ENCODE assay signal across 26 cellular contexts in the genomic region with DNA sequence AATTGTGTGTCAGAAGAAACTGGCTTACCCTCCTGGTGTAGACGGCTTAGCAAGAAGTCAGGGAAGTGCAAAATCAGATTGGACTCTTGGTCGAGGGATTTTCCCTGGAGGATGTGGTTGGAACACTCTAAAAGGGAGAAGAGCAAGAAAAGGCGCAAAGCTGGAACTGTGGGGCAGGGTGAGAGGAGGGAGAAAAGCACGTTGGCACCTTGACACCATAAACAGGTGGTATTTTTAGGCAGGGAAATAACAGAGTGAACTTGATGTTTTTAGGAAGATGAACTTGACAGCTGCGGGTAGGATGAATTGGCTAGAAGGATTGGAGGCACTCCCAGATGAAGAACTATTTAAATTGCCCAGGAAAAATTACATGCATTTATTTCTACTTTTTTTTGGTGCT.
DNase-seq lines count a peak whose midpoint lies in the region; ATAC-seq and TF ChIP-seq lines count a peak whose summit lies in the region.
"Had no signal": no experiment of that assay in that cellular context is flagged by ENCODE, and none has a peak within 500 bp of the region (broad histone marks: within the 10 kb centered on the region; RNA-seq: fewer than 3 reads in every experiment).

No MANE protein-coding gene starts in this region.

- H3K9me3 Mint-ChIP-seq in progenitor cell of endocrine pancreas (ENCODE audit: low read depth), result no peaks in the 10 kb centered on the region
- H3K9me3 Mint-ChIP-seq: HFFc6 had no signal

- TF ChIP-seq CTCF in progenitor cell of endocrine pancreas (IDR thresholded peaks at IDR 0.05; ENCODE audit: unreplicated experiment), result no peak

- no peak for ATAC-seq in GM19463 (IDR thresholded peaks at IDR 0.05; ENCODE audit: unreplicated experiment)
- ATAC-seq in HG03354 (IDR thresholded peaks at IDR 0.05; ENCODE audit: poor library complexity, severe bottlenecking, unreplicated experiment), result no peak

- H3K36me3 ChIP-seq in SJCRH30, result no peaks in the 10 kb centered on the region

- peaks cover 2% of the 10 kb centered on the region for H3K4me1 Mint-ChIP-seq in progenitor cell of endocrine pancreas (ENCODE audit: low read depth)

- no peak overlapping the region for H3K4me3 ChIP-seq in SJCRH30
- H3K4me3 ChIP-seq: GM23248, HAP-1, MG63 had no signal

- H3K4me1 ChIP-seq in SJCRH30, result no peaks in the 10 kb centered on the region
- H3K4me1 ChIP-seq: HAP-1 had no signal

- in situ Hi-C loops in G401 (cut with HindIII; ENCODE audit: low sequenced_read_pairs), result no loop called here

- H3K36me3 Mint-ChIP-seq in progenitor cell of endocrine pancreas (ENCODE audit: insufficient read depth), result peaks cover 3% of the 10 kb centered on the region

- H3K9me3 ChIP-seq in SJCRH30 (replicated peaks), result no peaks in the 10 kb centered on the region
- H3K9me3 ChIP-seq: HAP-1, MG63 had no signal

- H3K27ac ChIP-seq in caudate nucleus (ENCODE audit: low read depth, low read length) (peak overlapping the region; percentile 21), SJCRH30 (no peak overlapping the region)
- H3K27ac ChIP-seq: C4-2B, GM23248 had no signal

- no peak overlapping the region for H3K4me3 Mint-ChIP-seq in progenitor cell of endocrine pancreas (ENCODE audit: low read depth)
- H3K4me3 Mint-ChIP-seq: B cell, HFFc6 had no signal

- peak; percentile 27 for DNase-seq in G401 (ENCODE audit: low spot score)
- peak; percentile 3 for DNase-seq in LHCN-M2 (ENCODE audit: low read depth)
- peak in 2 of 61 donors; percentile 1 to 6 for DNase-seq in caudate nucleus (lab: John Stamatoyannopoulos, UW)
- DNase-seq in progenitor cell of endocrine pancreas (ENCODE audit: low spot score, unreplicated experiment), result no peak
- no peak for DNase-seq in SJCRH30
- DNase-seq: DMS153, DND-41, GM23248, HFFc6, KBM-7, MG63, NCI-H1048, NCI-H1417 treated with DMSO at 0.1 percent for 48 hours, NCI-H1694 treated with DMSO at 0.1 percent for 48 hours, NCI-H2081, NCI-H2171, NCI-H226, NCI-H510A, NCI-H69, Right ventricle myocardium superior, RPMI8226 had no signal

- no peaks in the 10 kb centered on the region for H3K27me3 Mint-ChIP-seq in progenitor cell of endocrine pancreas
- H3K27me3 Mint-ChIP-seq: B cell had no signal

- no peaks in the 10 kb centered on the region for H3K27me3 ChIP-seq in SJCRH30
- H3K27me3 ChIP-seq: MG63 had no signal

- peak overlapping the region; percentile 58 for H3K27ac Mint-ChIP-seq in progenitor cell of endocrine pancreas
- H3K27ac Mint-ChIP-seq: B cell, HFFc6 had no signal

Comparison
In these comparisons a context has a peak if more than half of its experiments do, and no peak if none do; other contexts are left out.
1. DNase-seq: peak in G401 (single experiment) and LHCN-M2 (single experiment); none in progenitor cell of endocrine pancreas (single experiment) and SJCRH30 (0 of 2).